Comparison of ENCODE assay signal across 1 cellular context in the genomic region with DNA sequence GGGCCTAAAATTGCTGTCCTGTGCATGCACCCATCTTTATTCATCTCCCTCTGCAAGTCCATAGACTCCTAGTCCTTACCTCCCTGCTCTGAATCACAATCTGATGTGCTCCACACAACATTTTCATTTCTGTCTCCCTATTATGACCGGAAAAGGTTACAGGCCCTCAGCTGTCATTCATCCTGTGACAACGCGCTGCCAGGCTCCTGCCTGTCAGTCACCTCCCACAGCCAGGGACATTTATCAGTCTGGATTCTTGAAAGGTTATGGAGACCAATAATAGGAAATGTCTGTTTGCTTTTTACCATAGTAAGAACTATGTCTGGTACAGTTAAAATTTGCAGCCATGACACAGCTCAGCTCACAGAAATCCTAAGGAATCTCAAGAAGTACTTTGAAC.
TF ChIP-seq lines count a peak whose summit lies in the region.

No MANE protein-coding gene starts in this region.

TF ChIP-seq in IMR-90, 13 proteins besides CTCF, POLR2A, EP300 and RAD21:
- TF ChIP-seq FOS (IDR thresholded peaks at IDR 0.05; ENCODE audit: low read depth, low read length) (no peak), MAZ (IDR thresholded peaks at IDR 0.05; ENCODE audit: borderline replicate concordance, low read depth, low read length) (no peak), SMC3 (IDR thresholded peaks at IDR 0.05; ENCODE audit: low read depth, low read length) (no peak), BHLHE40 (IDR thresholded peaks at IDR 0.05; ENCODE audit: low read depth, low read length) (no peak), RCOR1 (IDR thresholded peaks at IDR 0.05; ENCODE audit: insufficient replicate concordance, low read length) (no peak), MXI1 (IDR thresholded peaks at IDR 0.05; ENCODE audit: borderline replicate concordance, low read depth, low read length) (no peak), MAFK (IDR thresholded peaks at IDR 0.05; ENCODE audit: low read depth, low read length) (no peak), CHD1 (IDR thresholded peaks at IDR 0.05; ENCODE audit: low read depth, low read length) (no peak), NFE2L2 (IDR thresholded peaks at IDR 0.05; ENCODE audit: low read depth, low read length) (no peak), CEBPB (IDR thresholded peaks at IDR 0.05; ENCODE audit: low read depth, low read length) (no peak), RFX5 (IDR thresholded peaks at IDR 0.05; ENCODE audit: low read depth, low read length) (no peak)
- TF ChIP-seq, protein P1, sequence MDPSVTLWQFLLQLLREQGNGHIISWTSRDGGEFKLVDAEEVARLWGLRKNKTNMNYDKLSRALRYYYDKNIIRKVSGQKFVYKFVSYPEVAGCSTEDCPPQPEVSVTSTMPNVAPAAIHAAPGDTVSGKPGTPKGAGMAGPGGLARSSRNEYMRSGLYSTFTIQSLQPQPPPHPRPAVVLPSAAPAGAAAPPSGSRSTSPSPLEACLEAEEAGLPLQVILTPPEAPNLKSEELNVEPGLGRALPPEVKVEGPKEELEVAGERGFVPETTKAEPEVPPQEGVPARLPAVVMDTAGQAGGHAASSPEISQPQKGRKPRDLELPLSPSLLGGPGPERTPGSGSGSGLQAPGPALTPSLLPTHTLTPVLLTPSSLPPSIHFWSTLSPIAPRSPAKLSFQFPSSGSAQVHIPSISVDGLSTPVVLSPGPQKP (IDR thresholded peaks at IDR 0.05; ENCODE audit: borderline replicate concordance, low read depth, low read length), result no peak
- TF ChIP-seq, protein P2, sequence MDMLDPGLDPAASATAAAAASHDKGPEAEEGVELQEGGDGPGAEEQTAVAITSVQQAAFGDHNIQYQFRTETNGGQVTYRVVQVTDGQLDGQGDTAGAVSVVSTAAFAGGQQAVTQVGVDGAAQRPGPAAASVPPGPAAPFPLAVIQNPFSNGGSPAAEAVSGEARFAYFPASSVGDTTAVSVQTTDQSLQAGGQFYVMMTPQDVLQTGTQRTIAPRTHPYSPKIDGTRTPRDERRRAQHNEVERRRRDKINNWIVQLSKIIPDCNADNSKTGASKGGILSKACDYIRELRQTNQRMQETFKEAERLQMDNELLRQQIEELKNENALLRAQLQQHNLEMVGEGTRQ (IDR thresholded peaks at IDR 0.05; ENCODE audit: low read depth, low read length), result no peak
TF ChIP-seq in IMR-90: peak in this region for 0.
